Comparison of ENCODE assay signal across 22 cellular contexts in the genomic region with DNA sequence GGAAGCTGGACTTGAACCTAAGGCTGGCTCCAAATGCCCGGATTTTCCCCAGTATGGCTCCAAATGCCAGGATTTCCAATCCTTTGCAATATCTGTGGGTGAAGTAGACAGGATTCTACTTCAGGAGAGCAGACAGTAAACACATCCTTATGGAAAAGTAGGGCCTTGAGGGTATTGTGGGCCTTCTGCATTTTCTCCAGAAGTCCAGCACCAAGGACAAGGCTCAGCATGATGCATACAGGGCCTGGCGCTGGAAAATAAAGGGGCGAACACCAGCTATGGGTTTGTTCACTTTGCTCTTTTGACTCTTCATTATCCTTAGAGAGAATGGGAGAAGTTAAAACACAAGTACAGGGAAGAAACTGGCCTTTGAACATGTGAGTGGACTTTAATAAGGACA.
DNase-seq lines count a peak whose midpoint lies in the region; ATAC-seq and TF ChIP-seq lines count a peak whose summit lies in the region.
"Had no signal": no experiment of that assay in that cellular context is flagged by ENCODE, and none has a peak within 500 bp of the region (broad histone marks: within the 10 kb centered on the region; RNA-seq: fewer than 3 reads in every experiment).

No MANE protein-coding gene starts in this region.

- intact Hi-C loops in left ventricle myocardium superior (cut with micrococcal nuclease), result no loop called here
- intact Hi-C loops in CD4-positive, alpha-beta T cell (cut with DNase I, micrococcal nuclease), result no loop called here

- no peak overlapping the region for H3K4me3 Mint-ChIP-seq in CD4-positive, alpha-beta T cell
- H3K4me3 Mint-ChIP-seq: brain; CD4-positive, CD25-positive, alpha-beta regulatory T cell; stimulated activated naive CD8-positive, alpha-beta T cell treated with anti-CD3 and anti-CD28 coated beads, Interleukin-15, Interleukin-2, amounts not matched to agents 100 ng/mL and 50 ng/mL, for 24 hours; type B pancreatic cell had no signal

- peaks cover 3% of the 10 kb centered on the region for H3K9me3 Mint-ChIP-seq in CD4-positive, alpha-beta T cell
- H3K9me3 Mint-ChIP-seq: brain; stimulated activated naive CD8-positive, alpha-beta T cell treated with anti-CD3 and anti-CD28 coated beads, Interleukin-15, Interleukin-2, amounts not matched to agents 100 ng/mL and 50 ng/mL, for 24 hours; type B pancreatic cell had no signal

- TF ChIP-seq CTCF in cardiac muscle cell (IDR thresholded peaks at IDR 0.05; ENCODE audit: low read depth, low read length) (no peak), fibroblast of pulmonary artery (IDR thresholded peaks at IDR 0.05; ENCODE audit: low read length, missing control alignments) (no peak)
- TF ChIP-seq CTCF in CD4-positive, alpha-beta T cell (IDR thresholded peaks at IDR 0.05), result no peak

- no peaks in the 10 kb centered on the region for H3K4me1 Mint-ChIP-seq in CD4-positive, alpha-beta T cell (ENCODE audit: low read depth)
- H3K4me1 Mint-ChIP-seq: CD4-positive, CD25-positive, alpha-beta regulatory T cell had no signal

- no peaks in the 10 kb centered on the region for H3K27me3 Mint-ChIP-seq in CD4-positive, alpha-beta T cell
- H3K27me3 Mint-ChIP-seq: CD4-positive, CD25-positive, alpha-beta regulatory T cell; stimulated activated naive CD8-positive, alpha-beta T cell treated with anti-CD3 and anti-CD28 coated beads, Interleukin-15, Interleukin-2, amounts not matched to agents 100 ng/mL and 50 ng/mL, for 24 hours; type B pancreatic cell had no signal

- H3K27me3 ChIP-seq in cardiac muscle cell (no peaks in the 10 kb centered on the region), adipocyte (replicated peaks; ENCODE audit: control insufficient read depth, insufficient read depth, low read length) (no peaks in the 10 kb centered on the region)
- H3K27me3 ChIP-seq in CD4-positive, alpha-beta T cell (ENCODE audit: control insufficient read depth, insufficient read depth, low read length), result no peaks in the 10 kb centered on the region
- H3K27me3 ChIP-seq: foreskin keratinocyte, spleen had no signal

- H3K27ac Mint-ChIP-seq in CD4-positive, alpha-beta T cell, result no peak overlapping the region
- H3K27ac Mint-ChIP-seq: CD4-positive, CD25-positive, alpha-beta regulatory T cell; stimulated activated naive CD8-positive, alpha-beta T cell treated with anti-CD3 and anti-CD28 coated beads, Interleukin-15, Interleukin-2, amounts not matched to agents 100 ng/mL and 50 ng/mL, for 24 hours; type B pancreatic cell had no signal

- POLR2A ChIA-PET in CD4-positive, alpha-beta T cell (lab: Charles Lee), result no interaction called here

- no peaks in the 10 kb centered on the region for H3K9me3 ChIP-seq in cardiac muscle cell (ENCODE audit: low read depth)
- H3K9me3 ChIP-seq in adipocyte (ENCODE audit: control insufficient read depth, low read length), result no peaks in the 10 kb centered on the region
- no peaks in the 10 kb centered on the region for H3K9me3 ChIP-seq in CD4-positive, alpha-beta T cell (ENCODE audit: control insufficient read depth, low read length)
- H3K9me3 ChIP-seq: spleen had no signal

- H3K27ac ChIP-seq in cardiac muscle cell, result no peak overlapping the region
- no peak overlapping the region for H3K27ac ChIP-seq in CD4-positive, alpha-beta T cell (ENCODE audit: low read depth, low read length)
- H3K27ac ChIP-seq: foreskin keratinocyte, spleen had no signal

- H3K4me3 ChIP-seq in cardiac muscle cell (no peak overlapping the region), adipocyte (ENCODE audit: low read length) (no peak overlapping the region), fibroblast of pulmonary artery (replicated peaks; ENCODE audit: low read depth, low read length) (no peak overlapping the region)
- H3K4me3 ChIP-seq: spleen had no signal

- DNase-seq in cardiac muscle cell (ENCODE audit: low read depth in 1 of 2, low spot score in 1 of 2) (peak; percentile 40 to 44), left ventricle myocardium superior (no peak), adipocyte (ENCODE audit: low read depth) (peak; percentile 28), fibroblast of pulmonary artery (ENCODE audit: low read depth) (peak; percentile 53), NCI-H2227 treated with DMSO at 0.1 percent for 48 hours (lab: John Stamatoyannopoulos, UW) (no peak), NCI-H1436 (lab: John Stamatoyannopoulos, UW) (no peak)
- DNase-seq in CD4-positive, alpha-beta T cell, result no peak
- DNase-seq: 8988T; activated CD4-positive, alpha-beta T cell treated with anti-CD3 and anti-CD28 coated beads for 4 hours; activated naive CD4-positive, alpha-beta T cell treated with Interleukin-2 at 50 U/mL for 16 hours; CD4-positive, CD25-positive, alpha-beta regulatory T cell; DMS79 treated with DMSO at 0.1 percent for 48 hours; foreskin keratinocyte; GOT3; NCI-H1930; NCI-H524; spleen; T-helper 9 cell had no signal

- CTCF ChIA-PET in CD4-positive, alpha-beta T cell (lab: Charles Lee), result no interaction called here

- no peaks in the 10 kb centered on the region for H3K36me3 Mint-ChIP-seq in CD4-positive, alpha-beta T cell (ENCODE audit: low read depth)
- H3K36me3 Mint-ChIP-seq: CD4-positive, CD25-positive, alpha-beta regulatory T cell had no signal

- H3K4me1 ChIP-seq in cardiac muscle cell (ENCODE audit: low read depth), result no peaks in the 10 kb centered on the region
- H3K4me1 ChIP-seq in adipocyte (ENCODE audit: control insufficient read depth, insufficient read depth, low read length), result peaks cover 7% of the 10 kb centered on the region
- H3K4me1 ChIP-seq: foreskin keratinocyte, spleen had no signal

- H3K9ac ChIP-seq in adipocyte (ENCODE audit: low read length), result no peak overlapping the region

- ATAC-seq in left ventricle myocardium superior (no peak), HG02588 (IDR thresholded peaks at IDR 0.05; ENCODE audit: unreplicated experiment) (no peak)
- no peak for ATAC-seq in CD4-positive, alpha-beta T cell (ENCODE audit: poor library complexity)
- ATAC-seq: foreskin keratinocyte had no signal

- H3K36me3 ChIP-seq in cardiac muscle cell, result peaks cover 2% of the 10 kb centered on the region
- H3K36me3 ChIP-seq in adipocyte (ENCODE audit: control insufficient read depth, insufficient read depth, low read length, severe bottlenecking), result no peaks in the 10 kb centered on the region
- H3K36me3 ChIP-seq: spleen had no signal

Comparison
In these comparisons a context has a peak if more than half of its experiments do, and no peak if none do; other contexts are left out.
1. DNase-seq: peak in cardiac muscle cell (2 of 2), adipocyte (single experiment) and fibroblast of pulmonary artery (single experiment); none in left ventricle myocardium superior (single experiment), NCI-H2227 treated with DMSO at 0.1 percent for 48 hours (single experiment), CD4-positive, alpha-beta T cell (0 of 10) and NCI-H1436 (single experiment).